Comparison of ENCODE assay signal across 8 cellular contexts in genomic region chr1:153223040-153223891, GRCh38. TPM values are rescaled to one million over a fixed set of nuclear protein-coding genes. Genes with fewer than 3 reads are reported as not detected.
A peak's percentile ranks its signal among the peaks of the same experiment; 100 is the strongest.
DNase-seq lines count a peak whose midpoint lies in the region; ATAC-seq and TF ChIP-seq lines count a peak whose summit lies in the region.
"Not testable (repeated sequence)": the region's sequence is repeated elsewhere in the genome, so short reads cannot be mapped to it uniquely, and the experiment has no call there.

No MANE protein-coding gene starts in this region.

- peaks cover 15% of the 10 kb centered on the region for H3K4me1 Mint-ChIP-seq in mesothelial cell of epicardium

- H3K9ac ChIP-seq in Karpas-422 (ENCODE audit: low read length) = not testable (repeated sequence)

- H3K36me3 ChIP-seq in Karpas-422 (ENCODE audit: insufficient read depth, low read length); OCI-LY7 (ENCODE audit: insufficient read depth, low read length): not testable (repeated sequence)

- not testable (repeated sequence) for H3K9me3 ChIP-seq in Karpas-422 (ENCODE audit: low read length); OCI-LY7 (ENCODE audit: low read length)

- H3K27ac Mint-ChIP-seq in mesothelial cell of epicardium = not testable (repeated sequence)

- not testable (repeated sequence) for H3K27ac ChIP-seq in Karpas-422 (ENCODE audit: low read length); OCI-LY7 (ENCODE audit: low read depth, low read length, poor library complexity, severe bottlenecking)

- ATAC-seq in GM21526 (IDR thresholded peaks at IDR 0.05; ENCODE audit: low FRiP score, unreplicated experiment) = peak; percentile 75

- CTCF ChIA-PET in OCI-LY7 (lab: Charles Lee; ENCODE audit: unreplicated experiment) = not testable (repeated sequence)

- H2AFZ ChIP-seq in Karpas-422 (ENCODE audit: low read length); OCI-LY7 (ENCODE audit: low read length): not testable (repeated sequence)

- not testable (repeated sequence) for H3K4me3 ChIP-seq in Karpas-422 (ENCODE audit: low read length); OCI-LY7 (ENCODE audit: low read depth, low read length, poor library complexity, severe bottlenecking); epithelial cell of esophagus (ENCODE audit: low read length)

- not testable (repeated sequence) for H3K27me3 ChIP-seq in Karpas-422 (ENCODE audit: low read length)

- H3K4me2 ChIP-seq in Karpas-422 (ENCODE audit: low read depth, low read length, poor library complexity, severe bottlenecking); OCI-LY7 (ENCODE audit: low read length): not testable (repeated sequence)

- not testable (repeated sequence) for H3K9me2 ChIP-seq in Karpas-422 (replicated peaks; ENCODE audit: insufficient read depth, low read length); OCI-LY7 (ENCODE audit: insufficient read depth, low read length)

- not testable (repeated sequence) for H4K20me1 ChIP-seq in Karpas-422 (ENCODE audit: insufficient read depth, low read depth, low read length); OCI-LY7 (ENCODE audit: insufficient read depth, low read length)

- H3K4me3 Mint-ChIP-seq in mesothelial cell of epicardium = not testable (repeated sequence)

- TF ChIP-seq CTCF in OCI-LY7 (conservative IDR thresholded peaks at IDR 0.05; ENCODE audit: low read length) (peak; percentile 76), epithelial cell of esophagus (IDR thresholded peaks at IDR 0.05; ENCODE audit: insufficient read depth, low read depth, low read length, missing control alignments) (peak; percentile 71), mesothelial cell of epicardium (IDR thresholded peaks at IDR 0.05; ENCODE audit: unreplicated experiment) (peak; percentile 63)

- peaks cover 38% of the 10 kb centered on the region for H3K27me3 Mint-ChIP-seq in mesothelial cell of epicardium (ENCODE audit: low read depth)

- H3K9me3 Mint-ChIP-seq in mesothelial cell of epicardium = not testable (repeated sequence)

- POLR2A ChIA-PET in OCI-LY7 (lab: Charles Lee) = not testable (repeated sequence)

- DNase-seq in COLO668 (lab: John Stamatoyannopoulos, UW; ENCODE audit: unreplicated experiment) (peak; percentile 64), Karpas-422 (peak; percentile 82), OCI-LY7 (ENCODE audit: low spot score) (peak; percentile 47), epithelial cell of esophagus (ENCODE audit: low read depth) (peak; percentile 68), mesothelial cell of epicardium (ENCODE audit: low spot score in 2 of 2, unreplicated experiment in 2 of 2) (peak; percentile 41 to 78)
- DNase-seq in activated CD8-positive, alpha-beta memory T cell treated with anti-CD3 and anti-CD28 coated beads, Interleukin-2, amount 50 U/mL, for 4 hours = peak; percentile 43
- DNase-seq in stimulated activated CD8-positive, alpha-beta memory T cell treated with anti-CD3 and anti-CD28 coated beads, Interleukin-15, amount 100 ng/mL, for 1 hour (ENCODE audit: low read depth) = peak; percentile 7

- not testable (repeated sequence) for H3K4me1 ChIP-seq in Karpas-422 (ENCODE audit: low read length); OCI-LY7 (ENCODE audit: insufficient read depth, low read length, poor library complexity, severe bottlenecking)

- H3K79me2 ChIP-seq in Karpas-422 (ENCODE audit: low read length); OCI-LY7 (ENCODE audit: insufficient read depth, low read depth, low read length): not testable (repeated sequence)

- BruUV-seq in OCI-LY7 (replicated peaks; lab: Mats Ljungman, UMichigan) = not testable (repeated sequence)

- not testable (repeated sequence) for H3K36me3 Mint-ChIP-seq in mesothelial cell of epicardium

- intact Hi-C loops in OCI-LY7 (cut with micrococcal nuclease; ENCODE audit: unreplicated experiment) = not testable (repeated sequence)

RNA-seq across cellular contexts. Expression of gene PRR9, which starts 5.9 kb away (rescaled TPM):
- not detected in 2 replicates for total RNA-seq in Karpas-422 (2014; rRNA removed; shearing (Covaris generic); ENCODE audit: low replicate concordance)
- total RNA-seq in OCI-LY7 (2014; rRNA removed; shearing (Covaris generic)) = not detected in 2 replicates
- not detected in 2 replicates for total RNA-seq in OCI-LY7 (2022)
- total RNA-seq in mesothelial cell of epicardium = not detected in 3 replicates

RNA-seq across cellular contexts. Expression of gene LELP1, which starts 20.0 kb away (rescaled TPM):
- total RNA-seq in Karpas-422 (2014; rRNA removed; shearing (Covaris generic); ENCODE audit: low replicate concordance) = not detected in 2 replicates
- not detected in 2 replicates for total RNA-seq in OCI-LY7 (2014; rRNA removed; shearing (Covaris generic))
- total RNA-seq in OCI-LY7 (2022) = not detected in 2 replicates
- not detected in 3 replicates for total RNA-seq in mesothelial cell of epicardium

RNA-seq across cellular contexts. Expression of gene LORICRIN, which starts 36.2 kb away (rescaled TPM):
- not detected in 2 replicates for total RNA-seq in Karpas-422 (2014; rRNA removed; shearing (Covaris generic); ENCODE audit: low replicate concordance)
- total RNA-seq in OCI-LY7 (2014; rRNA removed; shearing (Covaris generic)) = not detected in 2 replicates
- total RNA-seq in OCI-LY7 (2022) (not detected in 2 replicates), mesothelial cell of epicardium (not detected in 3 replicates)

Comparison
In these comparisons a context has a peak if more than half of its experiments do, and no peak if none do; other contexts are left out.
1. DNase-seq: peak in every context shown above with its lines; median percentile 82 in Karpas-422; 68 in epithelial cell of esophagus; 64 in COLO668; 60 in mesothelial cell of epicardium; 47 in OCI-LY7; 43 in activated CD8-positive, alpha-beta memory T cell treated with anti-CD3 and anti-CD28 coated beads, Interleukin-2, amount 50 U/mL, for 4 hours; 7 in stimulated activated CD8-positive, alpha-beta memory T cell treated with anti-CD3 and anti-CD28 coated beads, Interleukin-15, amount 100 ng/mL, for 1 hour.